ENCODE assay signal across 17 cellular contexts in the genomic region with DNA sequence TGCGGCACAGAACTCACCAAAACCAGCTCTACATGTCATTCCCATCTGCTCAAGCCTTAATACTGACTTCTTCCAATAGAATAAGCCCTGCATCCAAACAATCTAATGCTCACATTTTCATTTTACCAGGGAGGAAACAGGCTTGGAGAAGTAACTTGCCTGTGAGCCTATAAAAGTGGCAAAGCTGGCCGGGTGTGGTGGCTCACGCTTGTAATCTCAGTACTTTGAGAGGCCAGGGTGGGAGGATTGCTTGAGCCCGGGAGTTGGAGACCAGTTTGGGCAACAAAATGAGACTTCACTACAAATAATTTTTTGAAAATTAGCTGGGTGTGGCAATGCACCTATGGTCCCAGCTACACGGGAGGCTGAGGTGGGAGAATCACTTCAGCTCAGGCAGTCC.
DNase-seq lines count a peak whose midpoint lies in the region; ATAC-seq and TF ChIP-seq lines count a peak whose summit lies in the region.
"Had no signal": no experiment of that assay in that cellular context is flagged by ENCODE, and none has a peak within 500 bp of the region (broad histone marks: within the 10 kb centered on the region; RNA-seq: fewer than 3 reads in every experiment).

No MANE protein-coding gene starts in this region.

- intact Hi-C loops in CD14-positive monocyte (cut with micrococcal nuclease) = loop anchor here in 1 of 2 donors (5.0 kb wide), 1 partner anchor 35 kb away; no protein-coding TSS in a partner anchor
- intact Hi-C loops in colonic mucosa (cut with DNase I) = loop anchor here (10.0 kb wide), 1 partner anchor 523 kb away; no protein-coding TSS in a partner anchor
- intact Hi-C loops in transverse colon (cut with DNase I; ENCODE audit: low total_unique reads) = no loop called here
- intact Hi-C loops in vagina (cut with DNase I) = loop anchor here (10.0 kb wide), 1 partner anchor 513 kb away; no protein-coding TSS in a partner anchor

- no peak overlapping the region for H3K4me3 ChIP-seq in colonic mucosa
- H3K4me3 ChIP-seq in transverse colon = no peak overlapping the region
- no peak overlapping the region for H3K4me3 ChIP-seq in vagina
- H3K4me3 ChIP-seq: A549, GM12878, HAP-1 had no signal

- peaks cover 0 to 10% of the 10 kb centered on the region in 2 donors for H3K36me3 Mint-ChIP-seq in CD14-positive monocyte
- H3K36me3 Mint-ChIP-seq: CD4-positive, alpha-beta memory T cell; IgD-negative memory B cell had no signal

- TF ChIP-seq CTCF in CD14-positive monocyte (IDR thresholded peaks at IDR 0.05) (no peak), colonic mucosa (IDR thresholded peaks at IDR 0.05) (no peak), transverse colon (IDR thresholded peaks at IDR 0.05) (no peak), vagina (IDR thresholded peaks at IDR 0.05) (no peak)

- H3K27me3 Mint-ChIP-seq in CD14-positive monocyte (ENCODE audit: low read depth in 3 of 3) = peaks cover 0 to 3% (median 0%) of the 10 kb centered on the region in 3 donors

- no peaks in the 10 kb centered on the region for H3K36me3 ChIP-seq in colonic mucosa
- no peaks in the 10 kb centered on the region for H3K36me3 ChIP-seq in transverse colon
- H3K36me3 ChIP-seq in vagina = no peaks in the 10 kb centered on the region
- H3K36me3 ChIP-seq: HAP-1 had no signal

- H3K27ac ChIP-seq in colonic mucosa (peak overlapping the region; percentile 96), transverse colon (peak overlapping the region; percentile 87 to 93 (median 90)), vagina (no peak overlapping the region)
- H3K27ac ChIP-seq: A549 had no signal

- peak overlapping the region in 1 of 2 donors; percentile 66 for H3K9ac ChIP-seq in colonic mucosa (ENCODE audit: low read depth in 2 of 2, low read length in 2 of 2)

- H3K27me3 ChIP-seq in colonic mucosa = no peaks in the 10 kb centered on the region
- H3K27me3 ChIP-seq in transverse colon = no peaks in the 10 kb centered on the region
- H3K27me3 ChIP-seq in vagina = no peaks in the 10 kb centered on the region

- no peaks in the 10 kb centered on the region for H3K9me3 Mint-ChIP-seq in CD14-positive monocyte
- H3K9me3 Mint-ChIP-seq: CD4-positive, alpha-beta memory T cell; IgD-negative memory B cell had no signal

- TF ChIP-seq EP300 in transverse colon (IDR thresholded peaks at IDR 0.05; ENCODE audit: low read depth) = no peak

- no peak for ATAC-seq in esophagus mucosa
- ATAC-seq: A549, GM12878, PC-3 had no signal

- peaks cover 89% of the 10 kb centered on the region for H3K4me1 Mint-ChIP-seq in CD14-positive monocyte

- in situ Hi-C loops in transverse colon (cut with MboI; ENCODE audit: low pct_ligation_motif_present in 1 of 4, low pct_unique_long_range_greater_than_20kb in 1 of 4, low sequenced_read_pairs in 3 of 4) = loop anchor here in 1 of 4 donors (25.0 kb wide), 1 partner anchor 515 kb away; no protein-coding TSS in a partner anchor

- H3K9me3 ChIP-seq in colonic mucosa = no peaks in the 10 kb centered on the region
- no peaks in the 10 kb centered on the region for H3K9me3 ChIP-seq in transverse colon
- H3K9me3 ChIP-seq in vagina = no peaks in the 10 kb centered on the region
- H3K9me3 ChIP-seq: A549, HAP-1 had no signal

- WGBS in transverse colon (ENCODE audit: low coverage in 1 of 2), 2 donors = 68 to 70% methylated on average over 4 of the region's 5 CpGs

- H3K4me1 ChIP-seq in colonic mucosa = peaks cover 21% of the 10 kb centered on the region
- peaks cover 28 to 51% (median 40%) of the 10 kb centered on the region in 4 donors for H3K4me1 ChIP-seq in transverse colon
- peaks cover 19% of the 10 kb centered on the region for H3K4me1 ChIP-seq in vagina
- H3K4me1 ChIP-seq: HAP-1 had no signal

- H3K4me3 Mint-ChIP-seq in CD14-positive monocyte = no peak overlapping the region
- H3K4me3 Mint-ChIP-seq: CD4-positive, alpha-beta memory T cell had no signal

- TF ChIP-seq POLR2A in transverse colon (IDR thresholded peaks at IDR 0.05) = no peak
- no peak for TF ChIP-seq POLR2A in vagina (IDR thresholded peaks at IDR 0.05)

- DNase-seq in CD14-positive monocyte (ENCODE audit: low spot score) (no peak), colonic mucosa (peak; percentile 52), mesenteric fat pad (ENCODE audit: low spot score) (peak; percentile 37), transverse colon (peak; percentile 32), vagina (ENCODE audit: extremely low spot score in 2 of 2) (no peak)
- DNase-seq in activated CD8-positive, alpha-beta memory T cell treated with anti-CD3 and anti-CD28 coated beads, Interleukin-2, amount 50 U/mL, for 4 hours = no peak
- DNase-seq: CD4-positive, alpha-beta memory T cell; NCI-H1048; NCI-H226; NCI-H526 treated with DMSO at 0.1 percent for 48 hours; NK-92 treated with Interleukin-12 subunit alpha and Interleukin-12 subunit beta, amount 100 ng/mL, for 24 hours; PC-3 had no signal

- peak overlapping the region; percentile 80 to 96 (median 93) for H3K27ac Mint-ChIP-seq in CD14-positive monocyte
- H3K27ac Mint-ChIP-seq: CD4-positive, alpha-beta memory T cell had no signal

Comparison
In these comparisons a context has a peak if more than half of its experiments do, and no peak if none do; other contexts are left out.
1. DNase-seq: peak in colonic mucosa (single experiment), mesenteric fat pad (single experiment) and transverse colon (single experiment); none in CD14-positive monocyte (single experiment), activated CD8-positive, alpha-beta memory T cell treated with anti-CD3 and anti-CD28 coated beads, Interleukin-2, amount 50 U/mL, for 4 hours (single experiment) and vagina (0 of 2).